ENCODE assay signal across 8 cellular contexts in the genomic region with DNA sequence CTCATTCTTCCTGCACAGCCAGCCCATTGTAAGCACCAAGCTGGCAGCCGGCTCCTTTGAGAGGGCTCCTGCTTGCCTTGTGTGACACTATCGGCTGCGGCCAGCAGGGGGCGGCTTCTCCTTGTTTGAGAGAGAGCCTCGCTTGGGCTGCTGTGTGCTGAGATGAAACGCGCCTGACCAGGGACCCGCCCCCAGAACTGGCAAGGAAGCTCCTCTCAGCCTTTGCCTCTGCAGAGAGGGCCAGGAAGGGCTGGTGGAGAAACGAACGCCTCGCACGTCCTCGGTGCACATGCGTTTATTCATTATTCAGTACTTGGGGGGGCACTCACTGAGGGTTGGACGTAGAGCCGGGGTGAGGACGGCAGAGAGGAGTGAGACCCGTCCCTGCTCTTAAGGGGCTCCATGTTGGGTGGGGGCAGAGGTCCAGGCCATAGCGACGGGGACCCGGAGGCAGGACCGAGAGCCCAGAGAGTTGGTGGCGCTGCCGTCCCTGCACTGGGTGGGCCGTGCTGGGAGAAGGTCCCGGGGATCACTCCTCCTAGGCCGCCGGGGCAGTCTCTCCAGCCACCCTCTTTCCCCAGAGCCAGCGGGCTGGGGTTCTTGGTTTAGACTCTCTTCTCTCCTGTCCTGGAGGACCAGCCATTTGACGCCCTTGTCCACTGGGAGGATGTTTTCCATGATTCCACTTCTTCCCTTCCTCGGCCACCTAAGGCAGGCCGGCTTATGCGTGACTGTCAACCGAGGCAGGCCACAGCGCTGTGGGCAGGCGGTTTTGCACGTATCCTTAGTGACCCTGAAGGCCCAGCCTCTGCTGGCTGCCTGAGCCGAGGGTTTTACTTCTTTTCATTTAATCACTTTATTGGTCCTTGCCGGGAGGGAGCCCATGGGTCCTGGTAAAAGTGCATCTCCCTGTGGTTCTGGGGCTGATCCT.
DNase-seq lines count a peak whose midpoint lies in the region; ATAC-seq and TF ChIP-seq lines count a peak whose summit lies in the region.

No MANE protein-coding gene starts in this region.

- peak overlapping the region; percentile 54 for H3K27ac Mint-ChIP-seq in T-helper 17 cell

- no peaks in the 10 kb centered on the region for H3K9me3 ChIP-seq in T-helper 17 cell (ENCODE audit: control insufficient read depth, low read length, poor library complexity, severe bottlenecking)

- peak overlapping the region; percentile 63 for H3K4me3 Mint-ChIP-seq in T-helper 17 cell

- H3K4me1 Mint-ChIP-seq in T-helper 17 cell, result peaks cover 14% of the 10 kb centered on the region

- ATAC-seq in HG02840 (IDR thresholded peaks at IDR 0.05; ENCODE audit: low FRiP score, unreplicated experiment) (peak; percentile 54), T-helper 17 cell (peak; percentile 100), left ventricle myocardium superior (peak; percentile 96)

- DNase-seq in GM13976 (ENCODE audit: low spot score), result peak; percentile 91
- DNase-seq in NCI-H2029 (lab: John Stamatoyannopoulos, UW), result peak; percentile 62
- peak; percentile 86 to 98 (median 90) for DNase-seq in T-helper 17 cell
- peak; percentile 85 for DNase-seq in amniotic epithelial cell (ENCODE audit: low read depth)
- DNase-seq in left ventricle myocardium superior, result peak; percentile 98
- DNase-seq in retina, result peak; percentile 93
- DNase-seq in cortex of kidney (lab: John Stamatoyannopoulos, UW), result no peak

- H3K27me3 Mint-ChIP-seq in T-helper 17 cell, result no peaks in the 10 kb centered on the region

- peaks cover 3% of the 10 kb centered on the region for H3K36me3 Mint-ChIP-seq in T-helper 17 cell (ENCODE audit: low read depth)

- peak; percentile 95 for TF ChIP-seq CTCF in GM13976 (IDR thresholded peaks at IDR 0.05; ENCODE audit: borderline replicate concordance, control extremely low read depth, extremely low read depth, insufficient read depth, missing control alignments)

- intact Hi-C loops in left ventricle myocardium superior (cut with micrococcal nuclease), result loop anchor here (10.0 kb wide), 1 partner anchor 202 kb away; no protein-coding TSS in a partner anchor

- in situ Hi-C loops in GM13976 (cut with MboI; ENCODE audit: low sequenced_read_pairs, unreplicated experiment), result loop anchor here (25.0 kb wide), 1 partner anchor 654 kb away; no protein-coding TSS in a partner anchor
